Comparison of ENCODE assay signal across 7 cellular contexts in genomic region chr1:1616838-1617237, GRCh38. TPM values are rescaled to one million over a fixed set of nuclear protein-coding genes. Genes with fewer than 3 reads are reported as not detected.
DNase-seq lines count a peak whose midpoint lies in the region; ATAC-seq and TF ChIP-seq lines count a peak whose summit lies in the region.
"Had no signal": no experiment of that assay in that cellular context is flagged by ENCODE, and none has a peak within 500 bp of the region (broad histone marks: within the 10 kb centered on the region; RNA-seq: fewer than 3 reads in every experiment).

No MANE protein-coding gene starts in this region.

- peaks cover 24% of the 10 kb centered on the region for H3K4me1 Mint-ChIP-seq in T-helper 17 cell

- DNase-seq in AG09309 (ENCODE audit: low read depth) (no peak), T-helper 17 cell (no peak), left colon (peak; percentile 27 to 30), HuH-7.5 (ENCODE audit: low spot score) (no peak)
- no peak for DNase-seq in effector CD8-positive, alpha-beta T cell (lab: John Stamatoyannopoulos, UW)
- no peak for DNase-seq in effector CD4-positive, alpha-beta T cell
- DNase-seq: NCI-H2227 treated with DMSO at 0.1 percent for 48 hours had no signal

- intact Hi-C loops in left colon (cut with DNase I, micrococcal nuclease) = no loop called here

- no peaks in the 10 kb centered on the region for H3K36me3 Mint-ChIP-seq in T-helper 17 cell (ENCODE audit: low read depth)

- peak overlapping the region; percentile 96 for H3K4me3 ChIP-seq in AG09309 (ENCODE audit: control insufficient read depth, low read depth, low read length)

- ATAC-seq in T-helper 17 cell (no peak), left colon (no peak)

- peak overlapping the region; percentile 57 for H3K27ac Mint-ChIP-seq in T-helper 17 cell

- no peaks in the 10 kb centered on the region for H3K9me3 ChIP-seq in T-helper 17 cell (ENCODE audit: control insufficient read depth, low read length, poor library complexity, severe bottlenecking)

- H3K27me3 Mint-ChIP-seq in T-helper 17 cell = no peaks in the 10 kb centered on the region

- peak overlapping the region; percentile 83 for H3K4me3 Mint-ChIP-seq in T-helper 17 cell

- no peak for TF ChIP-seq CTCF in AG09309 (IDR thresholded peaks at IDR 0.05; ENCODE audit: control insufficient read depth, insufficient read depth, low read depth, low read length, missing control alignments)

RNA-seq across cellular contexts. Expression of gene MIB2, which starts 1.5 kb away (rescaled TPM):
- total RNA-seq in T-helper 17 cell = 10 to 100 TPM; 42.0 to 50.0 TPM
- total RNA-seq in left colon = 10 to 100 TPM; 84.8 to 86.1 TPM

RNA-seq across cellular contexts. Expression of gene MMP23B, which starts 15.1 kb away (rescaled TPM):
- total RNA-seq in T-helper 17 cell (1 to 10 TPM; 3.9 to 4.2 TPM), left colon (1 to 10 TPM; 1.2 to 7.2 TPM)

RNA-seq across cellular contexts. Expression of gene FNDC10, which starts 16.9 kb away (rescaled TPM):
- total RNA-seq in T-helper 17 cell (1 to 10 TPM; 3.3 to 3.4 TPM), left colon (1 to 10 TPM; 3.1 to 3.3 TPM)

RNA-seq across cellular contexts. Expression of gene CDK11B, which starts 42.0 kb away (rescaled TPM):
- total RNA-seq in T-helper 17 cell (10 to 100 TPM; 43.9 to 49.8 TPM), left colon (10 to 100 TPM; 29.6 to 37.0 TPM)

RNA-seq across cellular contexts. Expression of gene SSU72, which starts 42.2 kb away (rescaled TPM):
- total RNA-seq in T-helper 17 cell (100 to 1,000 TPM in 1 of 2 donors, 10 to 100 TPM in 1; 99.3 to 103 TPM), left colon (100 to 1,000 TPM; 118 to 130 TPM)

Comparison
In these comparisons a context has a peak if more than half of its experiments do, and no peak if none do; other contexts are left out.
1. DNase-seq: peak in left colon (2 of 2); none in AG09309 (single experiment), T-helper 17 cell (0 of 3), HuH-7.5 (single experiment), effector CD8-positive, alpha-beta T cell (single experiment) and effector CD4-positive, alpha-beta T cell (single experiment).